15 cellular contexts compared by ENCODE assay signal in the genomic region with DNA sequence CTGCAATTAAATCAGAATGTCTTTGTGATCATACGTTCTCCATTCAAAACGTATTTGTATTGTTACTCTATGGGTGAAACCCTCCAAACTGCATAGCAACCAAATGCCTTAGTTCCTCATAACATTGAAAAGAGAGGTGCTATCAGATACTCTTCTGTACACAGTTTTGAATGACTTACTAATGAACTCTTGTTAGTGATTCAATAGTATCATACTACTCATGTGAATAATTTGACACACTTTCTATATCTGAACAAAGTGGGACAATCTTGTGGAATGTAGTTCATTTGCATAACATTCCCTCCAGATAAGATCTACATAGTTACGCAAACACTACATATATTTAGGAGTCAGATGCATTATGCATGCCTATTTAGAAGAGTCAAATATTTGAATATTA.
"Had no signal": no experiment of that assay in that cellular context is flagged by ENCODE, and none has a peak within 500 bp of the region (broad histone marks: within the 10 kb centered on the region; RNA-seq: fewer than 3 reads in every experiment).

No MANE protein-coding gene starts in this region.

- H3K4me3 Mint-ChIP-seq: activated naive CD8-positive, alpha-beta T cell treated with anti-CD3 and anti-CD28 coated beads, Interleukin-2, amount 10 ng/mL, durations not matched to agents 7 days and 5 days; natural killer cell treated with Interleukin-12 subunit alpha and Interleukin-12 subunit beta and Interleukin-15 and Interleukin-18, amount 100 ng/mL, for 72 hours; stimulated activated memory B cell treated with anti-CD40 and anti-IgM and Interleukin-4, amounts not matched to agents 10 μg/mL and 1 μg/mL and 100 μg/mL, for 72 hours had no signal

- H3K36me3 Mint-ChIP-seq: activated naive CD8-positive, alpha-beta T cell treated with anti-CD3 and anti-CD28 coated beads, Interleukin-2, amount 10 ng/mL, durations not matched to agents 7 days and 5 days; natural killer cell treated with Interleukin-12 subunit alpha and Interleukin-12 subunit beta and Interleukin-15 and Interleukin-18, amount 100 ng/mL, for 72 hours; stimulated activated memory B cell treated with anti-CD40 and anti-IgM and Interleukin-4, amounts not matched to agents 10 μg/mL and 1 μg/mL and 100 μg/mL, for 72 hours had no signal

- H3K27me3 Mint-ChIP-seq: activated naive CD8-positive, alpha-beta T cell treated with anti-CD3 and anti-CD28 coated beads, Interleukin-2, amount 10 ng/mL, durations not matched to agents 7 days and 5 days; natural killer cell treated with Interleukin-12 subunit alpha and Interleukin-12 subunit beta and Interleukin-15 and Interleukin-18, amount 100 ng/mL, for 72 hours; stimulated activated memory B cell treated with anti-CD40 and anti-IgM and Interleukin-4, amounts not matched to agents 10 μg/mL and 1 μg/mL and 100 μg/mL, for 72 hours had no signal

- H3K27ac Mint-ChIP-seq: activated naive CD8-positive, alpha-beta T cell treated with anti-CD3 and anti-CD28 coated beads, Interleukin-2, amount 10 ng/mL, durations not matched to agents 7 days and 5 days; natural killer cell treated with Interleukin-12 subunit alpha and Interleukin-12 subunit beta and Interleukin-15 and Interleukin-18, amount 100 ng/mL, for 72 hours; stimulated activated memory B cell treated with anti-CD40 and anti-IgM and Interleukin-4, amounts not matched to agents 10 μg/mL and 1 μg/mL and 100 μg/mL, for 72 hours had no signal

- H3K9me3 Mint-ChIP-seq: activated naive CD8-positive, alpha-beta T cell treated with anti-CD3 and anti-CD28 coated beads, Interleukin-2, amount 10 ng/mL, durations not matched to agents 7 days and 5 days had no signal

- DNase-seq: activated CD4-positive, alpha-beta T cell treated with anti-CD3 and anti-CD28 coated beads, Interleukin-2, amount 50 U/mL, for 1 hour; activated CD8-positive, alpha-beta memory T cell treated with anti-CD3 and anti-CD28 coated beads for 24 hours; activated naive CD4-positive, alpha-beta T cell; activated naive CD8-positive, alpha-beta T cell treated with anti-CD3 and anti-CD28 coated beads, Interleukin-2, amount 10 ng/mL, durations not matched to agents 7 days and 5 days; brain microvascular endothelial cell; cortex of kidney; effector CD4-positive, alpha-beta T cell; esophagus squamous epithelium; kidney glomerular epithelial cell; left ventricle myocardium superior; mesenchymal stem cell; retina; stimulated activated CD4-positive, alpha-beta T cell treated with anti-CD3 and anti-CD28 coated beads, Interleukin-2, amount 100 ng/mL, for 48 hours had no signal

- H3K4me1 Mint-ChIP-seq: activated naive CD8-positive, alpha-beta T cell treated with anti-CD3 and anti-CD28 coated beads, Interleukin-2, amount 10 ng/mL, durations not matched to agents 7 days and 5 days; stimulated activated memory B cell treated with anti-CD40 and anti-IgM and Interleukin-4, amounts not matched to agents 10 μg/mL and 1 μg/mL and 100 μg/mL, for 72 hours had no signal
